Comparison of ENCODE assay signal across 1 cellular context in the genomic region with DNA sequence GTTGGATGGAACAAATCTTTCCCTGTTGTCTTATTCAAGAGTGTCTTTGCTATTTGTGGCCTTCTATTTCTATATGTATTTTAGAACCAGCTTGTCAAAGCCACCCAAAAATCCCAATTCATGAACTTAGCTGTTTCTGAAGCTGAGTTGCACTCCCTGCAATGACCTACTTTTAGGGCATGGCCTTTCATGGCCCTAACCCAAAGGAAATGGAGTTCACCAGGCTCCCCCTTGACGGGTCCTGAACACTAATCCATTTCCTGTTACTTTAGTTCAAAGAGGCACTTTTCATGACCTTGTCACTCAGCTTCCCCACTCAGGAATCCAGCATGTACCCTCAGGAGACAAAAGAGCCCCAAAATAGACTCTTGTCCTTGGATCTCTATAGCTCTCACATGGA.
TF ChIP-seq lines count a peak whose summit lies in the region.

No MANE protein-coding gene starts in this region.

TF ChIP-seq in endothelial cell of umbilical vein, 7 proteins besides CTCF, POLR2A, EP300 and RAD21:
- no peak for TF ChIP-seq FOS (IDR thresholded peaks at IDR 0.05; ENCODE audit: borderline replicate concordance, insufficient read depth, low read length)
- TF ChIP-seq GATA2 (IDR thresholded peaks at IDR 0.05; ENCODE audit: insufficient read depth, insufficient read length, low read depth, low read length): no peak
- TF ChIP-seq, protein P1, sequence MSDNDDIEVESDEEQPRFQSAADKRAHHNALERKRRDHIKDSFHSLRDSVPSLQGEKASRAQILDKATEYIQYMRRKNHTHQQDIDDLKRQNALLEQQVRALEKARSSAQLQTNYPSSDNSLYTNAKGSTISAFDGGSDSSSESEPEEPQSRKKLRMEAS (IDR thresholded peaks at IDR 0.05; ENCODE audit: insufficient read depth, insufficient read length): no peak
- no peak for TF ChIP-seq MYC (IDR thresholded peaks at IDR 0.05; ENCODE audit: low read depth, low read length)
- no peak for TF ChIP-seq POLR2AphosphoS5 (IDR thresholded peaks at IDR 0.05; ENCODE audit: insufficient read depth, low read depth, low read length)
- TF ChIP-seq JUN (IDR thresholded peaks at IDR 0.05; ENCODE audit: borderline replicate concordance, insufficient read depth, insufficient read length, low read depth): no peak
- no peak for TF ChIP-seq EZH2 (IDR thresholded peaks at IDR 0.05; ENCODE audit: borderline replicate concordance, low read depth, low read length, severe bottlenecking)
TF ChIP-seq in endothelial cell of umbilical vein: peak in this region for 0.
